16 cellular contexts compared by ENCODE assay signal in the genomic region with DNA sequence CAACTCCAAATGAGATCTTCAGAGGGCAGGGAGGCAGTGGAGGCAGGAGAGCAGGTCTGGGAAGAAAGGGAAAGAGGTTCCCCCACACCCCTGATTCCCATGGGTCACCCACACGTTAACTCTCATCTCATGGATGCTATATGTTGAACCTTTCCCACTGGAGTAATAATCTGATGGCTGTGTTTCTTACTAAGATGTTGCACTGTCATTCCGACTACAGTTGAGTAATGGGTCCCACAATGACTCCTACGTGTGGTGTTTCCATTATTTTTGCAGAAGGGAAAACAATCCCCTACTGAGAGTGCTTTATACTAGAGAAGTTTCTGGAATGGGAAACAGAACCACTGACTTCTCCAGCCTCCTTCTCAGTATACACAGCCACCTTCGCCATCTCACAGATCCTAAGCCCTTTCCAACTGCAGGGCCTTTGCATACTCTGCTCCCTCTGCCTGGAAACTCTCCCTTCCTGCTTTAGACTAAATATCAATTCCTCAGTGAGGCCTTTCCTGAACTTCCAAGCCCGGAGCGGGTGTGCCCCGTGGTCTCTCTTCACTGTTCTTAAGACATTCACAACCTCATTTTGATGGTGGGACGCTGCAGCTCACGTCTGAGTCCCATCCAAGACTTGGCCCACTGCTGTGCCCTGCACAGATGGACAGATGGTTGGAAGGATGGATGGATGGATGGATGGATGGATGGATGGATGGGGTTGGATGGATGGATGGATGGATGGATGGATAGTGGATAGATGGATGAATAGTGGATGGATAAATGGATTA.
DNase-seq lines count a peak whose midpoint lies in the region; ATAC-seq, FAIRE-seq and TF ChIP-seq lines count a peak whose summit lies in the region.
"Had no signal": no experiment of that assay in that cellular context is flagged by ENCODE, and none has a peak within 500 bp of the region (broad histone marks: within the 10 kb centered on the region; RNA-seq: fewer than 3 reads in every experiment).

No MANE protein-coding gene starts in this region.

- TF ChIP-seq RAD21 in HepG2 (CRISPR knock-in tag; IDR thresholded peaks at IDR 0.05) = no peak

- H3K36me3 ChIP-seq in HepG2 (replicated peaks in 1 of 2; ENCODE audit: control insufficient read depth in 1 of 2, insufficient read depth in 2 of 2, low read length in 2 of 2) = no peaks in the 10 kb centered on the region
- no peaks in the 10 kb centered on the region for H3K36me3 ChIP-seq in right lobe of liver
- no peaks in the 10 kb centered on the region for H3K36me3 ChIP-seq in bronchial epithelial cell (ENCODE audit: control insufficient read depth, insufficient read depth, low read length)
- H3K36me3 ChIP-seq: SJSA1 had no signal

- peaks cover 3% of the 10 kb centered on the region for H3K9me3 Mint-ChIP-seq in nephron

- BruUV-seq in HepG2 (replicated peaks; lab: Mats Ljungman, UMichigan) = no TSS peak

- H3K9ac ChIP-seq in HepG2 (ENCODE audit: insufficient read depth, low read depth, low read length) = no peak overlapping the region

- POLR2A ChIA-PET in HepG2 (lab: Yijun Ruan, JAX) = no interaction called here

- no peak overlapping the region for H3K4me2 ChIP-seq in HepG2 (ENCODE audit: low read depth, low read length)

- TF ChIP-seq POLR2A in HepG2 (IDR thresholded peaks at IDR 0.05; ENCODE audit: insufficient read depth in 1 of 2, low read depth in 2 of 2, low read length in 2 of 2) (no peak), right lobe of liver (IDR thresholded peaks at IDR 0.05) (no peak)

- no peak for TF ChIP-seq EP300 in HepG2 (IDR thresholded peaks at IDR 0.05; ENCODE audit: low read depth in 2 of 2, low read length in 2 of 2)
- no peak for TF ChIP-seq EP300 in HepG2 (CRISPR knock-in tag; IDR thresholded peaks at IDR 0.05; ENCODE audit: borderline replicate concordance)

- CTCF ChIA-PET in HepG2 (lab: Yijun Ruan, JAX; ENCODE audit: low intra/inter-chr PET ratio, low total read pairs) = no interaction called here

- H3K27me3 Mint-ChIP-seq in nephron (ENCODE audit: low read depth) = peaks cover 18% of the 10 kb centered on the region

- no peaks in the 10 kb centered on the region for H3K79me2 ChIP-seq in HepG2 (ENCODE audit: insufficient read depth, low read length)

- TF ChIP-seq CTCF in HepG2 (CRISPR knock-in tag; IDR thresholded peaks at IDR 0.05) (no peak), right lobe of liver (IDR thresholded peaks at IDR 0.05) (no peak), bronchial epithelial cell (IDR thresholded peaks at IDR 0.05; ENCODE audit: insufficient read depth, low read length, severe bottlenecking) (no peak), nephron (IDR thresholded peaks at IDR 0.05; ENCODE audit: unreplicated experiment in 3 of 3) (no peak)

- in situ Hi-C loops in HepG2 (cut with HindIII; ENCODE audit: extremely low pct_ligation_motif_present, low pct_unique_long_range_greater_than_20kb) = no loop called here

- H3K9me3 ChIP-seq in HepG2 (ENCODE audit: low read length) (no peaks in the 10 kb centered on the region), right lobe of liver (no peaks in the 10 kb centered on the region)
- H3K9me3 ChIP-seq: SJSA1 had no signal

- no peak overlapping the region for H2AFZ ChIP-seq in HepG2 (ENCODE audit: low read length)

- ATAC-seq in HepG2 (no peak), right lobe of liver (no peak), GM18520 (IDR thresholded peaks at IDR 0.05; ENCODE audit: unreplicated experiment) (no peak)
- ATAC-seq: PC-3 had no signal

- peaks cover 23% of the 10 kb centered on the region for H3K4me1 Mint-ChIP-seq in nephron

- H3K27ac ChIP-seq in HepG2 (ENCODE audit: extremely low read length, insufficient read depth, low read length) = no peak overlapping the region
- no peak overlapping the region for H3K27ac ChIP-seq in right lobe of liver
- H3K27ac ChIP-seq: SJSA1 had no signal

- intact Hi-C loops in HepG2 (cut with micrococcal nuclease; ENCODE audit: unreplicated experiment) = no loop called here
- intact Hi-C loops in right lobe of liver (cut with DNase I) = no loop called here

- peaks cover 1 to 2% of the 10 kb centered on the region in 2 experiments; a peak in 1 of 5 replicates for H3K27me3 ChIP-seq in HepG2 (ENCODE audit: control insufficient read depth in 1 of 2, insufficient read depth in 2 of 2, low read length in 2 of 2)
- no peaks in the 10 kb centered on the region for H3K27me3 ChIP-seq in right lobe of liver
- no peaks in the 10 kb centered on the region for H3K27me3 ChIP-seq in bronchial epithelial cell (ENCODE audit: control insufficient read depth, insufficient read depth, low read length)
- H3K27me3 ChIP-seq: SJSA1 had no signal

- peak overlapping the region; percentile 91 to 97 (median 94) for H3K27ac Mint-ChIP-seq in nephron
- H3K27ac Mint-ChIP-seq: H9 had no signal

- H3K36me3 Mint-ChIP-seq in nephron (ENCODE audit: low read depth) = peaks cover 3% of the 10 kb centered on the region

- H3K4me3 ChIP-seq in HepG2 (replicated peaks in 1 of 3; ENCODE audit: insufficient read depth in 1 of 3, low read depth in 2 of 3, low read length in 3 of 3) (no peak overlapping the region), right lobe of liver (no peak overlapping the region), bronchial epithelial cell (ENCODE audit: low read depth, low read length) (no peak overlapping the region)
- H3K4me3 ChIP-seq: SJSA1 had no signal

- FAIRE-seq in HepG2 (lab: Jason Lieb, UNC) = peak; percentile 52
- FAIRE-seq in bronchial epithelial cell (lab: Jason Lieb, UNC) = peak; percentile 66
- no peak for FAIRE-seq in frontal cortex (lab: Jason Lieb, UNC)
- FAIRE-seq: GM12892 had no signal

- H3K4me3 Mint-ChIP-seq in nephron = no peak overlapping the region
- H3K4me3 Mint-ChIP-seq: H9 had no signal

- H3K4me1 ChIP-seq in HepG2 (ENCODE audit: insufficient read depth, low read length) (0 out of 2 replicates have a peak, but pooled peaks cover 4% of the 10 kb centered on the region), right lobe of liver (no peaks in the 10 kb centered on the region)

- WGBS in HepG2 (ENCODE audit: low lambda C conversion rate) = 13% methylated on average over 9 of the region's 9 CpGs
- 75% methylated on average over 9 of the region's 9 CpGs for WGBS in right lobe of liver (ENCODE audit: insufficient coverage, low coverage, low lambda C conversion rate, missing lambda C conversion rate)

- H4K20me1 ChIP-seq in HepG2 (ENCODE audit: insufficient read depth, low read length) = no peaks in the 10 kb centered on the region

- no peak for DNase-seq in HepG2 (ENCODE audit: low spot score)
- no peak for DNase-seq in right lobe of liver
- no peak for DNase-seq in bronchial epithelial cell (ENCODE audit: low read depth)
- DNase-seq in frontal cortex (ENCODE audit: low spot score in 2 of 2) = no peak
- DNase-seq in NCI-H226 = no peak
- no peak for DNase-seq in HUDEP-2 (lab: John Stamatoyannopoulos, UW; ENCODE audit: unreplicated experiment in 76 of 76)
- DNase-seq: C1 segment of cervical spinal cord, H9, NCI-H1930, NCI-H446 treated with DMSO at 0.1 percent for 48 hours, NCI-H748 treated with DMSO at 0.1 percent for 48 hours, PC-3 had no signal

TF ChIP-seq in HepG2, 621 proteins besides CTCF, POLR2A, EP300 and RAD21 (continues in another document):
- TF ChIP-seq, protein P1, sequence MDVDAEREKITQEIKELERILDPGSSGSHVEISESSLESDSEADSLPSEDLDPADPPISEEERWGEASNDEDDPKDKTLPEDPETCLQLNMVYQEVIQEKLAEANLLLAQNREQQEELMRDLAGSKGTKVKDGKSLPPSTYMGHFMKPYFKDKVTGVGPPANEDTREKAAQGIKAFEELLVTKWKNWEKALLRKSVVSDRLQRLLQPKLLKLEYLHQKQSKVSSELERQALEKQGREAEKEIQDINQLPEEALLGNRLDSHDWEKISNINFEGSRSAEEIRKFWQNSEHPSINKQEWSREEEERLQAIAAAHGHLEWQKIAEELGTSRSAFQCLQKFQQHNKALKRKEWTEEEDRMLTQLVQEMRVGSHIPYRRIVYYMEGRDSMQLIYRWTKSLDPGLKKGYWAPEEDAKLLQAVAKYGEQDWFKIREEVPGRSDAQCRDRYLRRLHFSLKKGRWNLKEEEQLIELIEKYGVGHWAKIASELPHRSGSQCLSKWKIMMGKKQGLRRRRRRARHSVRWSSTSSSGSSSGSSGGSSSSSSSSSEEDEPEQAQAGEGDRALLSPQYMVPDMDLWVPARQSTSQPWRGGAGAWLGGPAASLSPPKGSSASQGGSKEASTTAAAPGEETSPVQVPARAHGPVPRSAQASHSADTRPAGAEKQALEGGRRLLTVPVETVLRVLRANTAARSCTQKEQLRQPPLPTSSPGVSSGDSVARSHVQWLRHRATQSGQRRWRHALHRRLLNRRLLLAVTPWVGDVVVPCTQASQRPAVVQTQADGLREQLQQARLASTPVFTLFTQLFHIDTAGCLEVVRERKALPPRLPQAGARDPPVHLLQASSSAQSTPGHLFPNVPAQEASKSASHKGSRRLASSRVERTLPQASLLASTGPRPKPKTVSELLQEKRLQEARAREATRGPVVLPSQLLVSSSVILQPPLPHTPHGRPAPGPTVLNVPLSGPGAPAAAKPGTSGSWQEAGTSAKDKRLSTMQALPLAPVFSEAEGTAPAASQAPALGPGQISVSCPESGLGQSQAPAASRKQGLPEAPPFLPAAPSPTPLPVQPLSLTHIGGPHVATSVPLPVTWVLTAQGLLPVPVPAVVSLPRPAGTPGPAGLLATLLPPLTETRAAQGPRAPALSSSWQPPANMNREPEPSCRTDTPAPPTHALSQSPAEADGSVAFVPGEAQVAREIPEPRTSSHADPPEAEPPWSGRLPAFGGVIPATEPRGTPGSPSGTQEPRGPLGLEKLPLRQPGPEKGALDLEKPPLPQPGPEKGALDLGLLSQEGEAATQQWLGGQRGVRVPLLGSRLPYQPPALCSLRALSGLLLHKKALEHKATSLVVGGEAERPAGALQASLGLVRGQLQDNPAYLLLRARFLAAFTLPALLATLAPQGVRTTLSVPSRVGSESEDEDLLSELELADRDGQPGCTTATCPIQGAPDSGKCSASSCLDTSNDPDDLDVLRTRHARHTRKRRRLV (CRISPR knock-in tag; IDR thresholded peaks at IDR 0.05) = no peak
- no peak for TF ChIP-seq U2AF2 (IDR thresholded peaks at IDR 0.05; ENCODE audit: low read depth, low read length)
- no peak for TF ChIP-seq RFX5 (IDR thresholded peaks at IDR 0.05; ENCODE audit: low read depth, low read length)
- TF ChIP-seq, protein P2, sequence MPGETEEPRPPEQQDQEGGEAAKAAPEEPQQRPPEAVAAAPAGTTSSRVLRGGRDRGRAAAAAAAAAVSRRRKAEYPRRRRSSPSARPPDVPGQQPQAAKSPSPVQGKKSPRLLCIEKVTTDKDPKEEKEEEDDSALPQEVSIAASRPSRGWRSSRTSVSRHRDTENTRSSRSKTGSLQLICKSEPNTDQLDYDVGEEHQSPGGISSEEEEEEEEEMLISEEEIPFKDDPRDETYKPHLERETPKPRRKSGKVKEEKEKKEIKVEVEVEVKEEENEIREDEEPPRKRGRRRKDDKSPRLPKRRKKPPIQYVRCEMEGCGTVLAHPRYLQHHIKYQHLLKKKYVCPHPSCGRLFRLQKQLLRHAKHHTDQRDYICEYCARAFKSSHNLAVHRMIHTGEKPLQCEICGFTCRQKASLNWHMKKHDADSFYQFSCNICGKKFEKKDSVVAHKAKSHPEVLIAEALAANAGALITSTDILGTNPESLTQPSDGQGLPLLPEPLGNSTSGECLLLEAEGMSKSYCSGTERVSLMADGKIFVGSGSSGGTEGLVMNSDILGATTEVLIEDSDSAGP (CRISPR knock-in tag; IDR thresholded peaks at IDR 0.05; ENCODE audit: borderline replicate concordance) = no peak
